8 cellular contexts compared by ENCODE assay signal in the genomic region with DNA sequence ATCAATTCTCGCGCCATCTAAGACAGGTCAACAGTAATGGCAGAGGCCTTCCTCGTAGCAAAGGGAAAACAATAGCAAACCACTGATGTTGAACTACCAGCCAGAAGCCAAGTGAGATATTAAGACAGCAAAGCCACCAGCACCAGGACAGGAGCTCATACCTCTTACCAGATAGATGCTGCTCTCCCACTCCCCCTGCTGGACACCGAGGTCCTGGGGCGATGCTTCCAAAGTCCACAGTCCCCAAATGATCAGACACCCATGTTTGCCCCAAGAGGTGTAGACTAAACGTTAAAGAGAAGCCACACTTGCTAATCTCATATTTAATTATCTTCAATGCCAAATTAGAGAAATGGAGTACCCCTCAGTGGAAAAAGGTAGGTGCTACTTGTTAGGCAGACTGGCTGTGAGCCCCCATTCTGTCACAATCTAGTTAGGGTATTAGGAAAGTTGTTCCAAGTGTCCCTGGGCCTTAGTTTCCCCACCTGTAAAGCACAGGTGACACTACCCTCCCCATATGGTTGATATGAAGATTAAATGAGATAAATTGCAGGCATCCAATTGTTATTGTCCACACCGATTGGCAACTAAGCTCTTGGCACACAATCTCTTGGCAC. TPM values are rescaled to one million over a fixed set of nuclear protein-coding genes. Genes with fewer than 3 reads are reported as not detected.
DNase-seq lines count a peak whose midpoint lies in the region; ATAC-seq, FAIRE-seq and TF ChIP-seq lines count a peak whose summit lies in the region.

No MANE protein-coding gene starts in this region.

- peak; percentile 76 for TF ChIP-seq CTCF in AG09309 (IDR thresholded peaks at IDR 0.05; ENCODE audit: control insufficient read depth, insufficient read depth, low read depth, low read length, missing control alignments)
- peak; percentile 69 for TF ChIP-seq CTCF in parathyroid adenoma (IDR thresholded peaks at IDR 0.05)

- no peaks in the 10 kb centered on the region for H3K4me1 ChIP-seq in parathyroid adenoma

- H3K9me3 ChIP-seq in parathyroid adenoma (ENCODE audit: control insufficient read depth, low read length) = no peaks in the 10 kb centered on the region

- H2AFZ ChIP-seq in parathyroid adenoma = no peak overlapping the region

- FAIRE-seq in GM18507 (lab: Jason Lieb, UNC) = peak; percentile 90

- H3K36me3 ChIP-seq in parathyroid adenoma (ENCODE audit: control insufficient read depth, insufficient read depth, low read length) = no peaks in the 10 kb centered on the region

- ATAC-seq in HG03280 (IDR thresholded peaks at IDR 0.05; ENCODE audit: unreplicated experiment) = peak; percentile 92

- H3K27ac ChIP-seq in parathyroid adenoma = no peak overlapping the region

- no peaks in the 10 kb centered on the region for H3K27me3 ChIP-seq in parathyroid adenoma (ENCODE audit: control insufficient read depth, insufficient read depth, low read length)

- H3K79me2 ChIP-seq in parathyroid adenoma = no peaks in the 10 kb centered on the region

- no peak for DNase-seq in AG09309 (ENCODE audit: low read depth)
- DNase-seq in GM18507 (ENCODE audit: extremely low spot score, insufficient read length, low read depth) = peak; percentile 64
- DNase-seq in OCI-M1 (lab: John Stamatoyannopoulos, UW) = peak; percentile 69
- DNase-seq in activated T-cell treated with anti-CD3 and anti-CD28 coated beads for 4 hours = peak; percentile 67
- peak; percentile 32 for DNase-seq in fibroblast of peridontal ligament (ENCODE audit: extremely low read depth)
- DNase-seq in ureter (ENCODE audit: low spot score) = peak; percentile 54

- H3K4me3 ChIP-seq in AG09309 (ENCODE audit: control insufficient read depth, low read depth, low read length) = no peak overlapping the region
- no peak overlapping the region for H3K4me3 ChIP-seq in parathyroid adenoma (ENCODE audit: low read depth, low read length)

- H3K4me2 ChIP-seq in parathyroid adenoma (ENCODE audit: low read length) = no peak overlapping the region

- H3K9ac ChIP-seq in parathyroid adenoma = no peak overlapping the region

RNA-seq across cellular contexts. Expression of a gene that starts 39.9 kb away (rescaled TPM):
- total RNA-seq in ureter = 274 TPM

RNA-seq across cellular contexts. Expression of a gene that starts 55.7 kb away (rescaled TPM):
- total RNA-seq in ureter = 5.0 TPM
